ENCODE assay signal across 16 cellular contexts in the genomic region with DNA sequence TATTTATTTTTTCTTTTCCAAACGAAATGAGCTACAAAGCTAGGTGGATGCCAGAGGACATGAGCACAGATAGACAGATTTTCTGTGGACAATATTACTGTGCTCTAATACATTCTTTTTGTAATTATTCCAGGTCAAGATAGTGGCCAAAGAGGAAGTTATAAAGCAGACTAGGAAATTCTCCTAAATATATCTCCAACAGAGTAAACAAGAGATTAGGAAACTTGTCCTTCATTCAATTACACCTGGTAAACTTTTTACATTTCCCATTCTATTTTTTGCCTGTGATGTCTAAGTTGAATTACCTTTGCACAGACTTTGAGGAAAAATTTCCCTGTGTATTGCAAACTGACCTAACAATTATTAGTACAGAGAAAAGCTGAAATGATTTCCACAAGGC.
DNase-seq lines count a peak whose midpoint lies in the region; ATAC-seq and TF ChIP-seq lines count a peak whose summit lies in the region.
"Had no signal": no experiment of that assay in that cellular context is flagged by ENCODE, and none has a peak within 500 bp of the region (broad histone marks: within the 10 kb centered on the region; RNA-seq: fewer than 3 reads in every experiment).

No MANE protein-coding gene starts in this region.

- H4K20me1 ChIP-seq in BLaER1 (no peaks in the 10 kb centered on the region), OCI-LY3 (ENCODE audit: insufficient read depth, low read length) (no peaks in the 10 kb centered on the region)

- peak overlapping the region; percentile 20; the same call in 1 of the 2 replicates for H2AFZ ChIP-seq in OCI-LY3 (ENCODE audit: low read depth, low read length)
- H2AFZ ChIP-seq: GM23248 had no signal

- H3K4me2 ChIP-seq in BLaER1: 0 out of 2 replicates have a peak overlapping the region, but pooled peaks have one; percentile 2
- no peak overlapping the region for H3K4me2 ChIP-seq in OCI-LY3 (ENCODE audit: low read length)
- H3K4me2 ChIP-seq: A549 had no signal

- no peaks in the 10 kb centered on the region for H3K27me3 ChIP-seq in BLaER1
- no peaks in the 10 kb centered on the region for H3K27me3 ChIP-seq in OCI-LY3 (ENCODE audit: low read depth, low read length)
- H3K27me3 ChIP-seq in body of pancreas: no peaks in the 10 kb centered on the region

- H3K36me3 ChIP-seq in BLaER1 (no peaks in the 10 kb centered on the region), HEK293 (ENCODE audit: control insufficient read depth in 2 of 2, insufficient read depth in 1 of 2, low read length in 2 of 2) (no peaks in the 10 kb centered on the region), OCI-LY3 (replicated peaks; ENCODE audit: low read depth, low read length) (no peaks in the 10 kb centered on the region), body of pancreas (replicated peaks in 1 of 2; ENCODE audit: insufficient read depth in 1 of 2, low read depth in 2 of 2) (no peaks in the 10 kb centered on the region)

- TF ChIP-seq CTCF in HEK293 (tag by site-specific recombination; IDR thresholded peaks at IDR 0.05) (no peak), OCI-LY3 (IDR thresholded peaks at IDR 0.05; ENCODE audit: low read depth, low read length) (no peak), body of pancreas (IDR thresholded peaks at IDR 0.05) (no peak)

- H3K4me1 ChIP-seq in BLaER1: peaks cover 9% of the 10 kb centered on the region
- H3K4me1 ChIP-seq in HEK293 (ENCODE audit: control insufficient read depth, insufficient read depth, low read length): no peaks in the 10 kb centered on the region
- no peaks in the 10 kb centered on the region for H3K4me1 ChIP-seq in OCI-LY3 (ENCODE audit: low read length)
- peaks cover 10% of the 10 kb centered on the region for H3K4me1 ChIP-seq in body of pancreas
- H3K4me1 ChIP-seq: A549 had no signal

- intact Hi-C loops in body of pancreas (cut with DNase I): no loop called here

- no peak overlapping the region for H3K9ac ChIP-seq in BLaER1
- no peak overlapping the region for H3K9ac ChIP-seq in OCI-LY3 (ENCODE audit: low read length)
- H3K9ac ChIP-seq: GM23248 had no signal

- POLR2A ChIA-PET in HEK293 (lab: Yijun Ruan, JAX): no interaction called here

- CTCF ChIA-PET in HEK293 (lab: Yijun Ruan, JAX): interaction anchor here (1.3 to 2.0 kb wide), 3 partner anchors 34 to 203 kb away, joined by 5 to 8 read pairs (median 5); no protein-coding TSS in a partner anchor

- TF ChIP-seq POLR2A in body of pancreas (IDR thresholded peaks at IDR 0.05): no peak

- H3K79me2 ChIP-seq in OCI-LY3 (ENCODE audit: low read length): no peaks in the 10 kb centered on the region

- DNase-seq in body of pancreas (no peak), putamen (ENCODE audit: low spot score) (no peak), NCI-H748 (lab: John Stamatoyannopoulos, UW; ENCODE audit: unreplicated experiment) (no peak)
- DNase-seq: AML-193; CD4-positive, alpha-beta memory T cell; DMS153; DMS79; GM23248; HCEC 1CT had no signal

- H3K27ac ChIP-seq in BLaER1: no peak overlapping the region
- no peak overlapping the region for H3K27ac ChIP-seq in HEK293 (ENCODE audit: extremely low read depth, low read depth, low read length)
- H3K27ac ChIP-seq in OCI-LY3 (ENCODE audit: low read length): no peak overlapping the region
- H3K27ac ChIP-seq in body of pancreas: peak overlapping the region in 2 of 4 donors; percentile 8 to 26
- H3K27ac ChIP-seq: 22Rv1, A549, GM23248 had no signal

- ATAC-seq in body of pancreas (peak; percentile 40), GM21390 (IDR thresholded peaks at IDR 0.05; ENCODE audit: unreplicated experiment) (no peak)
- ATAC-seq: A549, GM12878 had no signal

- H3K9me3 ChIP-seq in BLaER1: no peaks in the 10 kb centered on the region
- H3K9me3 ChIP-seq in HEK293 (ENCODE audit: control insufficient read depth, insufficient read depth, low read depth, low read length): no peaks in the 10 kb centered on the region
- H3K9me3 ChIP-seq in OCI-LY3 (ENCODE audit: insufficient read depth, low read length): no peaks in the 10 kb centered on the region
- H3K9me3 ChIP-seq in body of pancreas: no peaks in the 10 kb centered on the region
- H3K9me3 ChIP-seq: A549 had no signal

- H3K4me3 ChIP-seq in BLaER1: no peak overlapping the region
- H3K4me3 ChIP-seq in HEK293 (ENCODE audit: low read depth, low read length): no peak overlapping the region
- H3K4me3 ChIP-seq in OCI-LY3 (ENCODE audit: low read length): no peak overlapping the region
- no peak overlapping the region for H3K4me3 ChIP-seq in body of pancreas
- H3K4me3 ChIP-seq: A549, GM12878, GM23248 had no signal

- 0% methylated on average over 1 of the region's 1 CpG for WGBS in body of pancreas, 2 donors

TF ChIP-seq in HEK293, 187 proteins besides CTCF, POLR2A, EP300 and RAD21:
- no peak for TF ChIP-seq ZNF214 (tag by site-specific recombination; IDR thresholded peaks at IDR 0.05; ENCODE audit: borderline replicate concordance)
- no peak for TF ChIP-seq RBAK (tag by site-specific recombination; IDR thresholded peaks at IDR 0.05)
- 0 out of 2 replicates have a peak, but pooled peaks have one; percentile 9 for TF ChIP-seq TRIM28 (IDR thresholded peaks at IDR 0.05; ENCODE audit: borderline replicate concordance, low read length)
- TF ChIP-seq ZNF514 (tag by site-specific recombination; IDR thresholded peaks at IDR 0.05): no peak
